Comparison of ENCODE assay signal across 1 cellular context in the genomic region with DNA sequence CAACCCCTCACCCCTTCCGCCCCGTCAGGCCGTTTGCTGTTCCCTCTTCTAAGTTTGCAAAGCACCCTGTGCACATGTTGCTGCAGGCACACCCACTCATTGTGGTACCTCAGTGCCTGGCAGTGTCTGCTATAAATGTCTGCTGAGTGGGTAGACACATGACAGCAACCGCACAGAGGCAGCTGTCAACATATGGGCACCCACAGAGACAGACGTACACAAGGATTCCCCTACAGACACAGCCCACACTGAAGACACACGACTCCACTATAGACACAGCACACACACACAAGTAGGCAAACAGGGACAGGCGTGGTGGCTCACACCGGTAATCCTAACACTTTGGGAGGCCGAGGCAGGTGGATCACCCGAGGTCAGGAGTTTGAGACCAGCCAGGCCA.
TF ChIP-seq lines count a peak whose summit lies in the region.

No MANE protein-coding gene starts in this region.

TF ChIP-seq in GM23338, 12 proteins besides CTCF, POLR2A, EP300 and RAD21 (continued from another document):
- TF ChIP-seq, protein P1, sequence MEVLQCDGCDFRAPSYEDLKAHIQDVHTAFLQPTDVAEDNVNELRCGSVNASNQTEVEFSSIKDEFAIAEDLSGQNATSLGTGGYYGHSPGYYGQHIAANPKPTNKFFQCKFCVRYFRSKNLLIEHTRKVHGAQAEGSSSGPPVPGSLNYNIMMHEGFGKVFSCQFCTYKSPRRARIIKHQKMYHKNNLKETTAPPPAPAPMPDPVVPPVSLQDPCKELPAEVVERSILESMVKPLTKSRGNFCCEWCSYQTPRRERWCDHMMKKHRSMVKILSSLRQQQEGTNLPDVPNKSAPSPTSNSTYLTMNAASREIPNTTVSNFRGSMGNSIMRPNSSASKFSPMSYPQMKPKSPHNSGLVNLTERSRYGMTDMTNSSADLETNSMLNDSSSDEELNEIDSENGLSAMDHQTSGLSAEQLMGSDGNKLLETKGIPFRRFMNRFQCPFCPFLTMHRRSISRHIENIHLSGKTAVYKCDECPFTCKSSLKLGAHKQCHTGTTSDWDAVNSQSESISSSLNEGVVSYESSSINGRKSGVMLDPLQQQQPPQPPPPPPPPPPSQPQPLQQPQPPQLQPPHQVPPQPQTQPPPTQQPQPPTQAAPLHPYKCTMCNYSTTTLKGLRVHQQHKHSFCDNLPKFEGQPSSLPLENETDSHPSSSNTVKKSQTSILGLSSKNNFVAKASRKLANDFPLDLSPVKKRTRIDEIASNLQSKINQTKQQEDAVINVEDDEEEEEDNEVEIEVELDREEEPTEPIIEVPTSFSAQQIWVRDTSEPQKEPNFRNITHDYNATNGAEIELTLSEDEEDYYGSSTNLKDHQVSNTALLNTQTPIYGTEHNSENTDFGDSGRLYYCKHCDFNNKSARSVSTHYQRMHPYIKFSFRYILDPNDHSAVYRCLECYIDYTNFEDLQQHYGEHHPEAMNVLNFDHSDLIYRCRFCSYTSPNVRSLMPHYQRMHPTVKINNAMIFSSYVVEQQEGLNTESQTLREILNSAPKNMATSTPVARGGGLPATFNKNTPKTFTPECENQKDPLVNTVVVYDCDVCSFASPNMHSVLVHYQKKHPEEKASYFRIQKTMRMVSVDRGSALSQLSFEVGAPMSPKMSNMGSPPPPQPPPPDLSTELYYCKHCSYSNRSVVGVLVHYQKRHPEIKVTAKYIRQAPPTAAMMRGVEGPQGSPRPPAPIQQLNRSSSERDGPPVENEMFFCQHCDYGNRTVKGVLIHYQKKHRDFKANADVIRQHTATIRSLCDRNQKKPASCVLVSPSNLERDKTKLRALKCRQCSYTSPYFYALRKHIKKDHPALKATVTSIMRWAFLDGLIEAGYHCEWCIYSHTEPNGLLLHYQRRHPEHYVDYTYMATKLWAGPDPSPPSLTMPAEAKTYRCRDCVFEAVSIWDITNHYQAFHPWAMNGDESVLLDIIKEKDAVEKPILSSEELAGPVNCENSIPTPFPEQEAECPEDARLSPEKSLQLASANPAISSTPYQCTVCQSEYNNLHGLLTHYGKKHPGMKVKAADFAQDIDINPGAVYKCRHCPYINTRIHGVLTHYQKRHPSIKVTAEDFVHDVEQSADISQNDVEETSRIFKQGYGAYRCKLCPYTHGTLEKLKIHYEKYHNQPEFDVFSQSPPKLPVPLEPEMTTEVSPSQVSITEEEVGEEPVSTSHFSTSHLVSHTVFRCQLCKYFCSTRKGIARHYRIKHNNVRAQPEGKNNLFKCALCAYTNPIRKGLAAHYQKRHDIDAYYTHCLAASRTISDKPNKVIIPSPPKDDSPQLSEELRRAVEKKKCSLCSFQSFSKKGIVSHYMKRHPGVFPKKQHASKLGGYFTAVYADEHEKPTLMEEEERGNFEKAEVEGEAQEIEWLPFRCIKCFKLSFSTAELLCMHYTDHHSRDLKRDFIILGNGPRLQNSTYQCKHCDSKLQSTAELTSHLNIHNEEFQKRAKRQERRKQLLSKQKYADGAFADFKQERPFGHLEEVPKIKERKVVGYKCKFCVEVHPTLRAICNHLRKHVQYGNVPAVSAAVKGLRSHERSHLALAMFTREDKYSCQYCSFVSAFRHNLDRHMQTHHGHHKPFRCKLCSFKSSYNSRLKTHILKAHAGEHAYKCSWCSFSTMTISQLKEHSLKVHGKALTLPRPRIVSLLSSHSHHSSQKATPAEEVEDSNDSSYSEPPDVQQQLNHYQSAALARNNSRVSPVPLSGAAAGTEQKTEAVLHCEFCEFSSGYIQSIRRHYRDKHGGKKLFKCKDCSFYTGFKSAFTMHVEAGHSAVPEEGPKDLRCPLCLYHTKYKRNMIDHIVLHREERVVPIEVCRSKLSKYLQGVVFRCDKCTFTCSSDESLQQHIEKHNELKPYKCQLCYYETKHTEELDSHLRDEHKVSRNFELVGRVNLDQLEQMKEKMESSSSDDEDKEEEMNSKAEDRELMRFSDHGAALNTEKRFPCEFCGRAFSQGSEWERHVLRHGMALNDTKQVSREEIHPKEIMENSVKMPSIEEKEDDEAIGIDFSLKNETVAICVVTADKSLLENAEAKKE (CRISPR knock-in tag; IDR thresholded peaks at IDR 0.05), result no peak
- TF ChIP-seq EZH2phosphoT487 (IDR thresholded peaks at IDR 0.05; ENCODE audit: unreplicated experiment) (no peak), POLR2AphosphoS5 (IDR thresholded peaks at IDR 0.05; ENCODE audit: low read depth) (no peak), CREB1 (CRISPR knock-in tag; IDR thresholded peaks at IDR 0.05; ENCODE audit: low read depth) (no peak), ZNF114 (CRISPR knock-in tag; IDR thresholded peaks at IDR 0.05) (no peak)
